In the genomic region with DNA sequence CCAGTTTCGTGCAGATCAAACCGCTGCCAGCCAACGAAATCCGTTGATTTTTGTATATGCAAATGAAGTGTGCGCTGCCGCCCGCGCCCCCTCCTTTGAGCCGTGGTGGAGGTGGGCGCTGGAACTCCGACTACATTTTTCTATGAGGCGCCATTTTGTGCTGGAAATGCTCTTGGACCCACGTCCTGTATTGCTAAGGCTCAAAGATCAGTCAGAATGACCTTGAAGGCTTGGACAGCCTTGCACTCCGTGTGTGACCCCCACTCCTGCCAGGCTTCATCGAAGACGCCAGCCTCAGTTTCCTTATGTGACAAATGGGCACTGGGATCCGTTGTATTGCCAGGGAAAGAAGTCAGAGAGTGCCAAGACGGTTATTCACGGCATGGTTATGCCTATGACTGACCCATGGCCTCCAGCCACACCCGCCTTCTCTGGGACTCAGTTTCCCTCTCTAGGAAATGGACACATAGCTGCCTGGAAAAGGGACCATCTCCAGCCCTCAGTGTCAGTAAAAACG, we compare ENCODE assay signal across 8 cellular contexts. TPM values are rescaled to one million over a fixed set of nuclear protein-coding genes. Genes with fewer than 3 reads are reported as not detected.
DNase-seq lines count a peak whose midpoint lies in the region; ATAC-seq, FAIRE-seq and TF ChIP-seq lines count a peak whose summit lies in the region.

No MANE protein-coding gene starts in this region.

- H3K4me1 ChIP-seq in DND-41 (ENCODE audit: insufficient read depth, low read length) (peaks cover 37% of the 10 kb centered on the region), PC-9 (replicated peaks; ENCODE audit: insufficient read depth) (peaks cover 21% of the 10 kb centered on the region), ovary (ENCODE audit: insufficient read depth) (peaks cover 8% of the 10 kb centered on the region)

- CTCF ChIA-PET in PC-9 (lab: Charles Lee), result no interaction called here

- H3K9me3 ChIP-seq in DND-41 (ENCODE audit: insufficient read depth, low read length, severe bottlenecking) (peaks cover 15% of the 10 kb centered on the region), PC-9 (ENCODE audit: insufficient read depth, low read depth) (no peaks in the 10 kb centered on the region), ovary (no peaks in the 10 kb centered on the region)

- H3K4me3 ChIP-seq in DND-41 (ENCODE audit: low read depth in 1 of 2, low read length in 2 of 2), result peak overlapping the region in 1 of 2 experiments; percentile 52; a peak in 2 of 4 replicates
- H3K4me3 ChIP-seq in PC-9, result peak overlapping the region; percentile 63
- peak overlapping the region; percentile 35 for H3K4me3 ChIP-seq in ovary

- H3K27me3 ChIP-seq in DND-41 (ENCODE audit: insufficient read depth, low read length, poor library complexity) (no peaks in the 10 kb centered on the region), PC-9 (ENCODE audit: insufficient read depth, low read depth) (no peaks in the 10 kb centered on the region), ovary (no peaks in the 10 kb centered on the region)

- peak overlapping the region; percentile 99 for H3K27ac ChIP-seq in DND-41 (ENCODE audit: low read length)
- H3K27ac ChIP-seq in PC-9, result peak overlapping the region; percentile 28; the same call in 1 of the 2 replicates
- H3K27ac ChIP-seq in ovary, result peak overlapping the region; percentile 57 to 98

- TF ChIP-seq POLR2A in ovary (IDR thresholded peaks at IDR 0.05), result no peak

- H3K36me3 ChIP-seq in DND-41 (ENCODE audit: insufficient read depth, low read length) (peaks cover 38% of the 10 kb centered on the region), PC-9 (ENCODE audit: low read depth) (peaks cover 21% of the 10 kb centered on the region), ovary (no peaks in the 10 kb centered on the region)

- BruUV-seq in PC-9 (replicated peaks; lab: Mats Ljungman, UMichigan), result TSS peak; percentile 91

- H3K9me2 ChIP-seq in PC-9 (ENCODE audit: insufficient read depth), result no peaks in the 10 kb centered on the region

- no peak for TF ChIP-seq CTCF in DND-41 (IDR thresholded peaks at IDR 0.05; ENCODE audit: borderline replicate concordance, extremely low read depth, low read length, poor library complexity, severe bottlenecking)
- TF ChIP-seq CTCF in PC-9 (conservative IDR thresholded peaks at IDR 0.05), result no peak
- no peak for TF ChIP-seq CTCF in ovary (IDR thresholded peaks at IDR 0.05)

- intact Hi-C loops in PC-9 (cut with micrococcal nuclease; ENCODE audit: unreplicated experiment), result loop anchor here (5.0 kb wide), 1 partner anchor 241 kb away; a partner anchor contains a TSS
- intact Hi-C loops in ovary (cut with DNase I), result no loop called here

- DNase-seq in DND-41 (no peak), PC-9 (no peak), ovary (no peak), mesenteric fat pad (ENCODE audit: low spot score) (no peak)
- no peak for DNase-seq in stimulated activated CD4-positive, alpha-beta T cell treated with anti-CD3 and anti-CD28 coated beads, Interleukin-2, amount 100 ng/mL, for 48 hours

- 14 to 17% (median 14%) methylated on average over 21 of the region's 21 CpGs for WGBS in ovary, 3 donors

- TF ChIP-seq EP300 in ovary (IDR thresholded peaks at IDR 0.05), result no peak

- H3K4me2 ChIP-seq in DND-41 (ENCODE audit: insufficient read depth, low read length), result peak overlapping the region; percentile 60
- H3K4me2 ChIP-seq in PC-9, result peak overlapping the region; percentile 84

- peak overlapping the region; percentile 58 for H3K9ac ChIP-seq in DND-41 (ENCODE audit: low read depth, low read length)

- H3K79me2 ChIP-seq in DND-41 (ENCODE audit: insufficient read depth, low read length), result peaks cover 38% of the 10 kb centered on the region
- peaks cover 41% of the 10 kb centered on the region for H3K79me2 ChIP-seq in PC-9 (ENCODE audit: low read depth)

- POLR2A ChIA-PET in PC-9 (lab: Charles Lee; ENCODE audit: unreplicated experiment), result interaction anchor here (0.5 to 1.0 kb wide), 14 partner anchors 14 to 339 kb away, joined by 3 to 9 read pairs (median 4); a partner anchor contains a TSS

- peak; percentile 93 for FAIRE-seq in endometrium (lab: Jason Lieb, UNC)

- ATAC-seq in DND-41 (ENCODE audit: insufficient read depth, low read depth) (no peak), HG03175 (IDR thresholded peaks at IDR 0.05; ENCODE audit: unreplicated experiment) (no peak), HG03280 (IDR thresholded peaks at IDR 0.05; ENCODE audit: unreplicated experiment) (no peak)

- H4K20me1 ChIP-seq in DND-41 (ENCODE audit: insufficient read depth, low read length), result peaks cover 33% of the 10 kb centered on the region
- peaks cover 35% of the 10 kb centered on the region for H4K20me1 ChIP-seq in PC-9 (ENCODE audit: insufficient read depth)

- H2AFZ ChIP-seq in DND-41 (ENCODE audit: low read depth, low read length), result peak overlapping the region; percentile 91
- peak overlapping the region; percentile 85 for H2AFZ ChIP-seq in PC-9

- H3F3A ChIP-seq in PC-9 (ENCODE audit: insufficient read depth, low read depth), result peaks cover 37% of the 10 kb centered on the region

RNA-seq across cellular contexts. Expression of a gene that starts 0.8 kb away (rescaled TPM):
- 359 and 395 TPM in 2 replicates for total RNA-seq in PC-9 (2021)
- 10 to 100 TPM; 10.0 to 30.1 (median 17.9) TPM for total RNA-seq in ovary
- 1 to 10 TPM; 3.2 to 8.2 TPM for polyA plus RNA-seq in ovary
- total RNA-seq in mesenteric fat pad, result 24.2 TPM

RNA-seq across cellular contexts. Expression of a gene that starts 22.6 kb away (rescaled TPM):
- 2,433 and 2,547 TPM in 2 replicates for total RNA-seq in PC-9 (2021)
- total RNA-seq in ovary, result 1,000 to 10,000 TPM in 5 of 7 donors, 100 to 1,000 TPM in 2; 604 to 2,543 (median 2,257) TPM
- polyA plus RNA-seq in ovary, result 1,000 to 10,000 TPM in 1 of 2 donors, 100 to 1,000 TPM in 1; 391 to 2,645 TPM
- 1,147 TPM for total RNA-seq in mesenteric fat pad

RNA-seq across cellular contexts. Expression of a gene that starts 24.3 kb away (rescaled TPM):
- total RNA-seq in PC-9 (2021), result 40.4 and 94.5 TPM in 2 replicates
- 10 to 100 TPM in 1 of 7 donors, 1 to 10 TPM in 5, under 1 TPM in 1; 0.93 to 31.2 (median 2.5) TPM for total RNA-seq in ovary
- polyA plus RNA-seq in ovary, result under 1 TPM in 1 of 2 donors, not detected in 1; 0.10 TPM
- total RNA-seq in mesenteric fat pad, result 0.90 TPM

RNA-seq across cellular contexts. Expression of a gene that starts 31.8 kb away (rescaled TPM):
- total RNA-seq in PC-9 (2021), result not detected in 2 replicates
- total RNA-seq in ovary, result 10 to 100 TPM in 1 of 7 donors, 1 to 10 TPM in 3, under 1 TPM in 1, not detected in 2; 0.72 to 45.1 (median 2.5) TPM
- polyA plus RNA-seq in ovary, result not detected
- not detected for total RNA-seq in mesenteric fat pad

RNA-seq across cellular contexts. Expression of a gene that starts 34.7 kb away (rescaled TPM):
- not detected in 2 replicates for total RNA-seq in PC-9 (2021)
- total RNA-seq in ovary, result not detected
- polyA plus RNA-seq in ovary, result not detected
- total RNA-seq in mesenteric fat pad, result not detected

Comparison
In these comparisons a context has a peak if more than half of its experiments do, and no peak if none do; other contexts are left out.
1. H3K27ac ChIP-seq: peak in every context shown above with its lines; median percentile 99 in DND-41; 78 in ovary; 28 in PC-9.
2. RNA of a gene that starts 0.8 kb away (total RNA-seq): 359 to 395 TPM in PC-9; 24.2 TPM in mesenteric fat pad (single experiment) and 10.0 to 30.1 TPM in ovary; every median in the first group is over 10 times any median in the second.